ENCODE assay signal across 8 cellular contexts in genomic region chrX:2889706-2890490, GRCh38. TPM values are rescaled to one million over a fixed set of nuclear protein-coding genes. Genes with fewer than 3 reads are reported as not detected.
DNase-seq lines count a peak whose midpoint lies in the region; ATAC-seq and TF ChIP-seq lines count a peak whose summit lies in the region.
"Not testable (repeated sequence)": the region's sequence is repeated elsewhere in the genome, so short reads cannot be mapped to it uniquely, and the experiment has no call there.

No MANE protein-coding gene starts in this region.

- intact Hi-C loops in activated B cell treated with CpG ODN at 0.5 μM for 24 hours (cut with micrococcal nuclease), result not testable (repeated sequence)
- intact Hi-C loops in heart left ventricle (cut with DNase I), result loop anchor here in 1 of 10 donors (5.0 kb wide), 1 partner anchor 118 kb away; no protein-coding TSS in a partner anchor

- not testable (repeated sequence) for ATAC-seq in activated B cell treated with CpG ODN at 0.5 μM for 24 hours (ENCODE audit: low read depth); naive B cell (ENCODE audit: low read depth in 2 of 2)
- peak in 2 of 4 donors; percentile 53 to 55 for ATAC-seq in heart left ventricle

- not testable (repeated sequence) for H3K36me3 Mint-ChIP-seq in activated B cell treated with CpG ODN at 0.5 μM for 24 hours (ENCODE audit: low read depth); naive B cell

- CTCF ChIA-PET in activated B cell treated with CpG ODN at 0.5 μM for 24 hours (lab: Charles Lee), result not testable (repeated sequence)

- in situ Hi-C loops in GM13977 (cut with MboI; ENCODE audit: low pct_unique_long_range_greater_than_20kb, low sequenced_read_pairs, unreplicated experiment), result not testable (repeated sequence)

- H3K36me3 ChIP-seq in heart left ventricle, result not testable (repeated sequence)

- H3K27me3 Mint-ChIP-seq in activated B cell treated with CpG ODN at 0.5 μM for 24 hours, result not testable (repeated sequence)
- peaks cover 0 to 41% (median 0%) of the 10 kb centered on the region in 3 donors for H3K27me3 Mint-ChIP-seq in naive B cell

- peaks cover 0 to 12% (median 0%) of the 10 kb centered on the region in 12 donors for H3K4me1 ChIP-seq in heart left ventricle

- H3K9me3 Mint-ChIP-seq in activated B cell treated with CpG ODN at 0.5 μM for 24 hours, naive B cell: not testable (repeated sequence)

- WGBS in heart left ventricle, 4 donors, result 24 to 26% (median 24%) methylated on average over 15 of the region's 15 CpGs

- not testable (repeated sequence) for H3K27ac ChIP-seq in heart left ventricle

- POLR2A ChIA-PET in activated B cell treated with CpG ODN at 0.5 μM for 24 hours (lab: Charles Lee), result not testable (repeated sequence)

- H3K9me3 ChIP-seq in heart left ventricle, result not testable (repeated sequence)

- TF ChIP-seq CTCF in AG09319 (IDR thresholded peaks at IDR 0.05; ENCODE audit: low read depth, low read length) (peak; percentile 44), GM13977 (IDR thresholded peaks at IDR 0.05; ENCODE audit: extremely low read depth, insufficient read depth, missing control alignments) (peak; percentile 10), cardiac fibroblast (IDR thresholded peaks at IDR 0.05; ENCODE audit: low read depth, low read length) (peak; percentile 10), heart left ventricle (IDR thresholded peaks at IDR 0.05) (peak in 9 of 12 donors; percentile 11 to 46 (median 30))
- TF ChIP-seq CTCF in activated B cell treated with CpG ODN at 0.5 μM for 24 hours (IDR thresholded peaks at IDR 0.05), result not testable (repeated sequence)

- not testable (repeated sequence) for H3K27me3 ChIP-seq in heart left ventricle

- H3K4me1 Mint-ChIP-seq in activated B cell treated with CpG ODN at 0.5 μM for 24 hours, result not testable (repeated sequence)
- H3K4me1 Mint-ChIP-seq in naive B cell, result peaks cover 0 to 16% (median 10%) of the 10 kb centered on the region in 3 donors

- not testable (repeated sequence) for DNase-seq in AG09319 (ENCODE audit: extremely low read depth, low read depth); GM13977 (ENCODE audit: low spot score); activated B cell treated with CpG ODN at 0.5 μM for 24 hours; heart left ventricle
- peak; percentile 26 for DNase-seq in NCI-H2227 treated with DMSO at 0.1 percent for 48 hours (lab: John Stamatoyannopoulos, UW)
- DNase-seq in cardiac fibroblast (ENCODE audit: low read depth in 2 of 2), result peak in 1 of 2 donors; percentile 9
- DNase-seq in naive B cell, result peak; percentile 4
- peak; percentile 21 for DNase-seq in stimulated activated CD8-positive, alpha-beta memory T cell treated with anti-CD3 and anti-CD28 coated beads, Interleukin-4, amount 100 ng/mL, for 48 hours

- H3K27ac Mint-ChIP-seq in activated B cell treated with CpG ODN at 0.5 μM for 24 hours, result not testable (repeated sequence)
- H3K27ac Mint-ChIP-seq in naive B cell, result peak overlapping the region in 4 of 6 donors; percentile 27 to 84 (median 70)

- TF ChIP-seq POLR2A in heart left ventricle (IDR thresholded peaks at IDR 0.05), result not testable (repeated sequence)

- H3K4me3 Mint-ChIP-seq in activated B cell treated with CpG ODN at 0.5 μM for 24 hours (peak overlapping the region; percentile 82), naive B cell (peak overlapping the region; percentile 76 to 95 (median 90))

- H3K4me3 ChIP-seq in cardiac fibroblast (replicated peaks in 1 of 2; ENCODE audit: low read depth in 2 of 2, low read length in 2 of 2), result peak overlapping the region; percentile 19 to 48
- H3K4me3 ChIP-seq in heart left ventricle, result peak overlapping the region in 11 of 12 donors; percentile 3 to 61 (median 49)

RNA-seq across cellular contexts. Expression of gene ARSD, which starts 39.2 kb away (rescaled TPM):
- 6.1 and 8.0 TPM in 2 replicates for total RNA-seq in activated B cell treated with CpG ODN at 0.5 μM for 24 hours
- 10 to 100 TPM in 3 of 9 donors, 1 to 10 TPM in 6; 6.3 to 23.6 (median 8.6) TPM for total RNA-seq in heart left ventricle
- 1 to 10 TPM; 3.2 to 8.6 TPM for polyA plus RNA-seq in heart left ventricle
- polyA plus RNA-seq in naive B cell (ENCODE audit: low read depth in 6 of 6), result 1 to 10 TPM; 1.2 to 9.6 (median 5.1) TPM
